ENCODE assay signal across 18 cellular contexts in genomic region chr12:47585507-47585906, GRCh38.
DNase-seq lines count a peak whose midpoint lies in the region; ATAC-seq, FAIRE-seq and TF ChIP-seq lines count a peak whose summit lies in the region.
"Had no signal": no experiment of that assay in that cellular context is flagged by ENCODE, and none has a peak within 500 bp of the region (broad histone marks: within the 10 kb centered on the region; RNA-seq: fewer than 3 reads in every experiment).

No MANE protein-coding gene starts in this region.

- H3K9me3 ChIP-seq in kidney (ENCODE audit: control insufficient read depth in 1 of 2, low read length in 2 of 2) (no peaks in the 10 kb centered on the region), transverse colon (no peaks in the 10 kb centered on the region), right lobe of liver (no peaks in the 10 kb centered on the region), ovary (no peaks in the 10 kb centered on the region)

- H3K27me3 ChIP-seq in rectal smooth muscle tissue (ENCODE audit: control insufficient read depth, insufficient read depth, low read length), result no peaks in the 10 kb centered on the region
- H3K27me3 ChIP-seq in transverse colon, result no peaks in the 10 kb centered on the region
- no peaks in the 10 kb centered on the region for H3K27me3 ChIP-seq in right lobe of liver
- no peaks in the 10 kb centered on the region for H3K27me3 ChIP-seq in ovary

- no peak overlapping the region for H3K27ac ChIP-seq in kidney (ENCODE audit: low read depth in 2 of 2, low read length in 2 of 2)
- H3K27ac ChIP-seq in rectal smooth muscle tissue (ENCODE audit: low read depth, low read length), result peak overlapping the region; percentile 87
- H3K27ac ChIP-seq in transverse colon, result peak overlapping the region in 3 of 4 donors; percentile 45 to 73 (median 72)
- H3K27ac ChIP-seq in right lobe of liver, result no peak overlapping the region
- H3K27ac ChIP-seq in ovary, result no peak overlapping the region

- H3K4me3 ChIP-seq in kidney (ENCODE audit: low read length in 2 of 2) (no peak overlapping the region), rectal smooth muscle tissue (ENCODE audit: low read length) (no peak overlapping the region), transverse colon (no peak overlapping the region), right lobe of liver (no peak overlapping the region), ovary (no peak overlapping the region)
- H3K4me3 ChIP-seq: GM23338 had no signal

- peaks cover 0 to 6% of the 10 kb centered on the region in 2 donors for H3K4me1 ChIP-seq in kidney (ENCODE audit: control insufficient read depth in 1 of 2, insufficient read depth in 1 of 2, low read depth in 1 of 2, low read length in 2 of 2)
- H3K4me1 ChIP-seq in rectal smooth muscle tissue (ENCODE audit: control insufficient read depth, insufficient read depth, low read length), result peaks cover 27% of the 10 kb centered on the region
- peaks cover 0 to 6% (median 0%) of the 10 kb centered on the region in 4 donors for H3K4me1 ChIP-seq in transverse colon
- no peaks in the 10 kb centered on the region for H3K4me1 ChIP-seq in right lobe of liver
- H3K4me1 ChIP-seq in ovary (ENCODE audit: insufficient read depth), result no peaks in the 10 kb centered on the region

- 51% methylated on average over 2 of the region's 2 CpGs; no CpG with 5 or more reads in 1 of the 2 donors for WGBS in transverse colon (ENCODE audit: low coverage in 1 of 2), 2 donors
- WGBS in right lobe of liver (ENCODE audit: insufficient coverage, low coverage, low lambda C conversion rate, missing lambda C conversion rate), result 57% methylated on average over 1 of the region's 2 CpGs
- WGBS in ovary, 3 donors, result 38 to 60% (median 52%) methylated on average over 2 of the region's 2 CpGs

- FAIRE-seq in kidney (lab: Jason Lieb, UNC), result no peak
- FAIRE-seq: GM12891, GM18507 had no signal

- TF ChIP-seq CTCF in kidney (IDR thresholded peaks at IDR 0.05; ENCODE audit: borderline replicate concordance, extremely low read depth, insufficient read depth) (peak; percentile 1), transverse colon (IDR thresholded peaks at IDR 0.05) (no peak), right lobe of liver (IDR thresholded peaks at IDR 0.05) (no peak), ovary (IDR thresholded peaks at IDR 0.05) (no peak)

- H3K36me3 ChIP-seq in kidney (ENCODE audit: control insufficient read depth in 1 of 2, insufficient read depth in 2 of 2, low read length in 2 of 2) (no peaks in the 10 kb centered on the region), rectal smooth muscle tissue (ENCODE audit: control insufficient read depth, insufficient read depth, low read length) (no peaks in the 10 kb centered on the region), transverse colon (no peaks in the 10 kb centered on the region), right lobe of liver (no peaks in the 10 kb centered on the region), ovary (no peaks in the 10 kb centered on the region)

- in situ Hi-C loops in transverse colon (cut with MboI; ENCODE audit: low pct_ligation_motif_present in 1 of 4, low pct_unique_long_range_greater_than_20kb in 1 of 4, low sequenced_read_pairs in 3 of 4), result no loop called here

- TF ChIP-seq POLR2A in transverse colon (IDR thresholded peaks at IDR 0.05), result no peak
- no peak for TF ChIP-seq POLR2A in right lobe of liver (IDR thresholded peaks at IDR 0.05)
- TF ChIP-seq POLR2A in ovary (IDR thresholded peaks at IDR 0.05), result no peak

- no peak for TF ChIP-seq EP300 in transverse colon (IDR thresholded peaks at IDR 0.05; ENCODE audit: low read depth)
- no peak for TF ChIP-seq EP300 in ovary (IDR thresholded peaks at IDR 0.05)

- DNase-seq in kidney (no peak), transverse colon (no peak), NCI-H526 treated with DMSO at 0.1 percent for 48 hours (lab: John Stamatoyannopoulos, UW) (no peak), right lobe of liver (no peak), ovary (no peak)
- DNase-seq: C1 segment of cervical spinal cord; Calu3; CD4-positive, alpha-beta memory T cell; COR-L47; DMS53; DMS79 treated with DMSO at 0.1 percent for 48 hours; GF-D8; H9 had no signal

- ATAC-seq in right lobe of liver, result no peak
- ATAC-seq: GM23338, HCT116 had no signal

- intact Hi-C loops in kidney (cut with DNase I), result no loop called here
- intact Hi-C loops in transverse colon (cut with DNase I; ENCODE audit: low total_unique reads), result no loop called here
- intact Hi-C loops in right lobe of liver (cut with DNase I), result no loop called here
- intact Hi-C loops in ovary (cut with DNase I), result no loop called here

- no peak overlapping the region for H3K9ac ChIP-seq in kidney (ENCODE audit: low read length in 2 of 2)
- no peak overlapping the region for H3K9ac ChIP-seq in rectal smooth muscle tissue (ENCODE audit: low read length)

Comparison
In these comparisons a context has a peak if more than half of its experiments do, and no peak if none do; other contexts are left out.
1. H3K27ac ChIP-seq: peak in rectal smooth muscle tissue (single experiment) and transverse colon (3 of 4); none in kidney (0 of 2), right lobe of liver (0 of 3) and ovary (0 of 2).